Comparison of ENCODE assay signal across 26 cellular contexts in genomic region chr3:56321383-56321782, GRCh38.
"Had no signal": no experiment of that assay in that cellular context is flagged by ENCODE, and none has a peak within 500 bp of the region (broad histone marks: within the 10 kb centered on the region; RNA-seq: fewer than 3 reads in every experiment).

No MANE protein-coding gene starts in this region.

- H3K4me1 ChIP-seq: pancreas, prostate gland, upper lobe of left lung had no signal

- H3K27ac ChIP-seq: coronary artery, gastroesophageal sphincter, pancreas, prostate gland, skin epidermis, upper lobe of left lung had no signal

- DNase-seq: activated CD4-positive, alpha-beta T cell treated with anti-CD3 and anti-CD28 coated beads for 36 hours; activated CD4-positive, CD25-positive, alpha-beta regulatory T cell; activated CD8-positive, alpha-beta memory T cell treated with anti-CD3 and anti-CD28 coated beads, Interleukin-2, amount 10 ng/mL, durations not matched to agents 7 days and 5 days; activated CD8-positive, alpha-beta T cell treated with anti-CD3 and anti-CD28 coated beads, Interleukin-2, amount 10 ng/mL, durations not matched to agents 7 days and 5 days; activated T-cell treated with anti-CD3 and anti-CD28 coated beads, Interleukin-2, amount 50 U/mL, for 48 hours; dorsolateral prefrontal cortex; effector memory CD4-positive, alpha-beta T cell; erythroblast; hypothalamus; immature natural killer cell; nucleus accumbens; pancreas; retina; stimulated activated CD4-positive, alpha-beta T cell treated with anti-CD3 and anti-CD28 coated beads, Interleukin-4, amount 100 ng/mL, for 24 hours; upper lobe of left lung had no signal

- H3K36me3 Mint-ChIP-seq: activated CD8-positive, alpha-beta memory T cell treated with anti-CD3 and anti-CD28 coated beads, Interleukin-2, amount 10 ng/mL, durations not matched to agents 7 days and 5 days; activated naive CD4-positive, alpha-beta T cell treated with anti-CD3 and anti-CD28 coated beads, Interleukin-2, amount 50 U/mL, for 24 hours; immature natural killer cell; stimulated activated effector memory CD8-positive, alpha-beta T cell treated with anti-CD3 and anti-CD28 coated beads, Interleukin-12 subunit alpha, Interleukin-12 subunit beta, amount 100 ng/mL, for 72 hours had no signal

- H3K27ac Mint-ChIP-seq: activated CD4-positive, alpha-beta T cell treated with anti-CD3 and anti-CD28 coated beads for 36 hours; activated CD8-positive, alpha-beta memory T cell treated with anti-CD3 and anti-CD28 coated beads, Interleukin-2, amount 10 ng/mL, durations not matched to agents 7 days and 5 days; activated CD8-positive, alpha-beta T cell treated with anti-CD3 and anti-CD28 coated beads, Interleukin-2, amount 10 ng/mL, durations not matched to agents 7 days and 5 days; activated naive CD4-positive, alpha-beta T cell treated with anti-CD3 and anti-CD28 coated beads, Interleukin-2, amount 50 U/mL, for 24 hours; activated T-helper 2 cell treated with anti-CD3 and anti-CD28 coated beads, Interferon-gamma antibody, Interleukin-2, Interleukin-4, amounts not matched to agents 10 μg/mL and 5 μg/mL and 100 μg/mL, durations not matched to agents 14 hours and 24 hours and 36 hours; immature natural killer cell; stimulated activated effector memory CD8-positive, alpha-beta T cell treated with anti-CD3 and anti-CD28 coated beads, Interleukin-12 subunit alpha, Interleukin-12 subunit beta, amount 100 ng/mL, for 72 hours; stimulated activated naive CD8-positive, alpha-beta T cell treated with anti-CD3 and anti-CD28 coated beads, Interleukin-15, Interleukin-2, amounts not matched to agents 100 ng/mL and 50 ng/mL, for 24 hours had no signal

- H3K4me3 ChIP-seq: coronary artery, dorsolateral prefrontal cortex, gastroesophageal sphincter, lung, pancreas, prostate gland, skin epidermis, upper lobe of left lung had no signal

- H3K36me3 ChIP-seq: gastroesophageal sphincter, pancreas, prostate gland, upper lobe of left lung had no signal

- H3K4me1 Mint-ChIP-seq: activated CD4-positive, alpha-beta T cell treated with anti-CD3 and anti-CD28 coated beads for 36 hours; activated CD8-positive, alpha-beta memory T cell treated with anti-CD3 and anti-CD28 coated beads, Interleukin-2, amount 10 ng/mL, durations not matched to agents 7 days and 5 days; activated naive CD4-positive, alpha-beta T cell treated with anti-CD3 and anti-CD28 coated beads, Interleukin-2, amount 50 U/mL, for 24 hours; immature natural killer cell; stimulated activated effector memory CD8-positive, alpha-beta T cell treated with anti-CD3 and anti-CD28 coated beads, Interleukin-12 subunit alpha, Interleukin-12 subunit beta, amount 100 ng/mL, for 72 hours had no signal

- H3K9me3 Mint-ChIP-seq: activated naive CD4-positive, alpha-beta T cell treated with anti-CD3 and anti-CD28 coated beads, Interleukin-2, amount 50 U/mL, for 24 hours; activated T-helper 2 cell treated with anti-CD3 and anti-CD28 coated beads, Interferon-gamma antibody, Interleukin-2, Interleukin-4, amounts not matched to agents 10 μg/mL and 5 μg/mL and 100 μg/mL, durations not matched to agents 14 hours and 24 hours and 36 hours; immature natural killer cell; stimulated activated effector memory CD8-positive, alpha-beta T cell treated with anti-CD3 and anti-CD28 coated beads, Interleukin-12 subunit alpha, Interleukin-12 subunit beta, amount 100 ng/mL, for 72 hours; stimulated activated naive CD8-positive, alpha-beta T cell treated with anti-CD3 and anti-CD28 coated beads, Interleukin-15, Interleukin-2, amounts not matched to agents 100 ng/mL and 50 ng/mL, for 24 hours had no signal

- ATAC-seq: activated CD4-positive, alpha-beta T cell treated with anti-CD3 and anti-CD28 coated beads for 36 hours; activated CD8-positive, alpha-beta memory T cell treated with anti-CD3 and anti-CD28 coated beads, Interleukin-2, amount 10 ng/mL, durations not matched to agents 7 days and 5 days; activated CD8-positive, alpha-beta T cell treated with anti-CD3 and anti-CD28 coated beads, Interleukin-2, amount 10 ng/mL, durations not matched to agents 7 days and 5 days; gastroesophageal sphincter; left lobe of liver; pancreas; sciatic nerve; stimulated activated effector memory CD8-positive, alpha-beta T cell treated with anti-CD3 and anti-CD28 coated beads, Interleukin-12 subunit alpha, Interleukin-12 subunit beta, amount 100 ng/mL, for 72 hours had no signal

- H3K27me3 ChIP-seq: dorsolateral prefrontal cortex, gastroesophageal sphincter, pancreas, upper lobe of left lung had no signal

- H3K9me3 ChIP-seq: gastroesophageal sphincter, pancreas, prostate gland, upper lobe of left lung had no signal

- H3K4me3 Mint-ChIP-seq: activated CD4-positive, alpha-beta T cell treated with anti-CD3 and anti-CD28 coated beads for 36 hours; activated CD8-positive, alpha-beta memory T cell treated with anti-CD3 and anti-CD28 coated beads, Interleukin-2, amount 10 ng/mL, durations not matched to agents 7 days and 5 days; activated CD8-positive, alpha-beta T cell treated with anti-CD3 and anti-CD28 coated beads, Interleukin-2, amount 10 ng/mL, durations not matched to agents 7 days and 5 days; activated naive CD4-positive, alpha-beta T cell treated with anti-CD3 and anti-CD28 coated beads, Interleukin-2, amount 50 U/mL, for 24 hours; immature natural killer cell; stimulated activated effector memory CD8-positive, alpha-beta T cell treated with anti-CD3 and anti-CD28 coated beads, Interleukin-12 subunit alpha, Interleukin-12 subunit beta, amount 100 ng/mL, for 72 hours; stimulated activated naive CD8-positive, alpha-beta T cell treated with anti-CD3 and anti-CD28 coated beads, Interleukin-15, Interleukin-2, amounts not matched to agents 100 ng/mL and 50 ng/mL, for 24 hours had no signal
